ENCODE assay signal across 28 cellular contexts in genomic region chr1:211007830-211008229, GRCh38.
"Had no signal": no experiment of that assay in that cellular context is flagged by ENCODE, and none has a peak within 500 bp of the region (broad histone marks: within the 10 kb centered on the region; RNA-seq: fewer than 3 reads in every experiment).

No MANE protein-coding gene starts in this region.

- H3K27ac ChIP-seq: neural progenitor cell, ovary, parathyroid adenoma, psoas muscle, skin epidermis, stomach, thoracic aorta, thyroid gland, tibial nerve, upper lobe of right lung, uterus had no signal

- H3K27ac Mint-ChIP-seq: naive thymus-derived CD4-positive, alpha-beta T cell; natural killer cell; nephron; neural progenitor cell; progenitor cell of endocrine pancreas; stimulated activated effector memory CD8-positive, alpha-beta T cell treated with anti-CD3 and anti-CD28 coated beads, Interleukin-12 subunit alpha, Interleukin-12 subunit beta, amount 100 ng/mL, for 72 hours; stimulated activated naive B cell treated with anti-CD40 and anti-IgM and Interleukin-4, amounts not matched to agents 10 μg/mL and 1 μg/mL and 100 μg/mL, for 72 hours; stimulated activated naive CD8-positive, alpha-beta T cell treated with anti-CD3 and anti-CD28 coated beads, Interleukin-15, Interleukin-2, amounts not matched to agents 100 ng/mL and 50 ng/mL, for 24 hours had no signal

- ATAC-seq: naive thymus-derived CD4-positive, alpha-beta T cell; natural killer cell; psoas muscle; right cardiac atrium; sciatic nerve; stimulated activated effector memory CD8-positive, alpha-beta T cell treated with anti-CD3 and anti-CD28 coated beads, Interleukin-12 subunit alpha, Interleukin-12 subunit beta, amount 100 ng/mL, for 72 hours; stimulated activated naive B cell treated with anti-CD40 and anti-IgM and Interleukin-4, amounts not matched to agents 10 μg/mL and 1 μg/mL and 100 μg/mL, for 72 hours; upper lobe of right lung had no signal

- DNase-seq: naive thymus-derived CD4-positive, alpha-beta T cell; natural killer cell; occipital lobe; ovary; posterior cingulate gyrus; psoas muscle; right cardiac atrium; stimulated activated CD4-positive, alpha-beta T cell treated with anti-CD3 and anti-CD28 coated beads, Interleukin-15, amount 100 ng/mL, for 24 hours; stimulated activated CD4-positive, alpha-beta T cell treated with anti-CD3 and anti-CD28 coated beads, Interleukin-2, amount 100 ng/mL, for 24 hours; stimulated activated CD4-positive, alpha-beta T cell treated with anti-CD3 and anti-CD28 coated beads, Interleukin-2, amount 100 ng/mL, for 48 hours; stimulated activated CD4-positive, alpha-beta T cell treated with anti-CD3 and anti-CD28 coated beads, Interleukin-4, amount 100 ng/mL, for 24 hours; stimulated activated naive B cell treated with anti-CD40 and anti-IgM and Interleukin-4, amounts not matched to agents 10 μg/mL and 1 μg/mL and 100 μg/mL, for 72 hours; stimulated activated naive CD4-positive, alpha-beta T cell treated with Interleukin-2 at 50 U/mL for 16 hours; stomach; thyroid gland; trophoblast cell; upper lobe of right lung; uterus had no signal

- H3K4me2 ChIP-seq: neural progenitor cell had no signal

- H3K4me1 Mint-ChIP-seq: naive thymus-derived CD4-positive, alpha-beta T cell; natural killer cell; nephron; stimulated activated effector memory CD8-positive, alpha-beta T cell treated with anti-CD3 and anti-CD28 coated beads, Interleukin-12 subunit alpha, Interleukin-12 subunit beta, amount 100 ng/mL, for 72 hours; stimulated activated naive B cell treated with anti-CD40 and anti-IgM and Interleukin-4, amounts not matched to agents 10 μg/mL and 1 μg/mL and 100 μg/mL, for 72 hours had no signal

- H3K4me3 ChIP-seq: neural progenitor cell, ovary, psoas muscle, skin epidermis, stomach, thoracic aorta, thyroid gland, tibial nerve, upper lobe of right lung, uterus had no signal

- H3K36me3 Mint-ChIP-seq: natural killer cell; neural progenitor cell; stimulated activated effector memory CD8-positive, alpha-beta T cell treated with anti-CD3 and anti-CD28 coated beads, Interleukin-12 subunit alpha, Interleukin-12 subunit beta, amount 100 ng/mL, for 72 hours; stimulated activated naive B cell treated with anti-CD40 and anti-IgM and Interleukin-4, amounts not matched to agents 10 μg/mL and 1 μg/mL and 100 μg/mL, for 72 hours had no signal

- H3K9me3 ChIP-seq: ovary, stomach, thoracic aorta, thyroid gland, upper lobe of right lung, uterus had no signal

- H3K4me3 Mint-ChIP-seq: naive thymus-derived CD4-positive, alpha-beta T cell; natural killer cell; nephron; neural progenitor cell; stimulated activated effector memory CD8-positive, alpha-beta T cell treated with anti-CD3 and anti-CD28 coated beads, Interleukin-12 subunit alpha, Interleukin-12 subunit beta, amount 100 ng/mL, for 72 hours; stimulated activated naive B cell treated with anti-CD40 and anti-IgM and Interleukin-4, amounts not matched to agents 10 μg/mL and 1 μg/mL and 100 μg/mL, for 72 hours; stimulated activated naive CD8-positive, alpha-beta T cell treated with anti-CD3 and anti-CD28 coated beads, Interleukin-15, Interleukin-2, amounts not matched to agents 100 ng/mL and 50 ng/mL, for 24 hours had no signal

- H3K4me1 ChIP-seq: neural progenitor cell, parathyroid adenoma, psoas muscle, stomach, thyroid gland, tibial nerve, upper lobe of right lung, uterus had no signal

- H3K9me3 Mint-ChIP-seq: natural killer cell; neural progenitor cell; stimulated activated effector memory CD8-positive, alpha-beta T cell treated with anti-CD3 and anti-CD28 coated beads, Interleukin-12 subunit alpha, Interleukin-12 subunit beta, amount 100 ng/mL, for 72 hours; stimulated activated naive CD8-positive, alpha-beta T cell treated with anti-CD3 and anti-CD28 coated beads, Interleukin-15, Interleukin-2, amounts not matched to agents 100 ng/mL and 50 ng/mL, for 24 hours had no signal
